ENCODE assay signal across 2 cellular contexts in genomic region chrX:20542072-20542471, GRCh38.
TF ChIP-seq lines count a peak whose summit lies in the region.

No MANE protein-coding gene starts in this region.

TF ChIP-seq in HEK293, 187 proteins besides CTCF, POLR2A, EP300 and RAD21 (continued from another document):
- TF ChIP-seq TRIM28 (IDR thresholded peaks at IDR 0.05; ENCODE audit: borderline replicate concordance, low read length) = 0 out of 2 replicates have a peak, but pooled peaks have one; percentile 51
TF ChIP-seq in HEK293: peak in this region for 3.

TF ChIP-seq in K562, 482 proteins besides CTCF, POLR2A, EP300 and RAD21 (continued from another document):
- TF ChIP-seq HBP1 (CRISPR knock-in tag; IDR thresholded peaks at IDR 0.05) (no peak), CEBPG (CRISPR knock-in tag; IDR thresholded peaks at IDR 0.05) (no peak), CEBPG (tag; conservative IDR thresholded peaks at IDR 0.05 in 1 of 2, IDR thresholded peaks at IDR 0.05 in 1 of 2) (no peak), CHD1 (IDR thresholded peaks at IDR 0.05; ENCODE audit: low read length) (no peak), ZC3H8 (IDR thresholded peaks at IDR 0.05) (no peak), ZFP36 (IDR thresholded peaks at IDR 0.05; ENCODE audit: low read depth, low read length, partially characterized antibody) (peak; percentile 61), E4F1 (CRISPR knock-in tag; IDR thresholded peaks at IDR 0.05; ENCODE audit: borderline replicate concordance) (no peak)
